Comparison of ENCODE assay signal across 8 cellular contexts in genomic region chr3:96813134-96813819, GRCh38. TPM values are rescaled to one million over a fixed set of nuclear protein-coding genes. Genes with fewer than 3 reads are reported as not detected.
DNase-seq lines count a peak whose midpoint lies in the region; ATAC-seq lines count a peak whose summit lies in the region.

No MANE protein-coding gene starts in this region.

- no peaks in the 10 kb centered on the region for H3K36me3 ChIP-seq in adipocyte (ENCODE audit: control insufficient read depth, insufficient read depth, low read length, severe bottlenecking)

- peaks cover 8% of the 10 kb centered on the region for H3K4me1 ChIP-seq in adipocyte (ENCODE audit: control insufficient read depth, insufficient read depth, low read length)

- ATAC-seq in GM19328 (IDR thresholded peaks at IDR 0.05; ENCODE audit: unreplicated experiment) (peak; percentile 97), HG03432 (IDR thresholded peaks at IDR 0.05; ENCODE audit: unreplicated experiment) (peak; percentile 99), left cardiac atrium (peak; percentile 89 to 95)

- H3K27me3 ChIP-seq in adipocyte (replicated peaks; ENCODE audit: control insufficient read depth, insufficient read depth, low read length): peaks cover 14% of the 10 kb centered on the region

- H3K4me3 ChIP-seq in adipocyte (ENCODE audit: low read length): peak overlapping the region; percentile 78

- DNase-seq in COR-L47 (lab: John Stamatoyannopoulos, UW) (peak; percentile 75), NCI-H526 treated with DMSO at 0.1 percent for 48 hours (lab: John Stamatoyannopoulos, UW) (peak; percentile 69), adipocyte (ENCODE audit: low read depth) (peak; percentile 89), left cardiac atrium (peak; percentile 66), posterior cingulate gyrus (peak; percentile 54 to 96 (median 74))
- DNase-seq in effector CD4-positive, alpha-beta T cell: no peak

- intact Hi-C loops in left cardiac atrium (cut with DNase I): no loop called here
- intact Hi-C loops in posterior cingulate gyrus (cut with DNase I): no loop called here

- H3K9ac ChIP-seq in adipocyte (ENCODE audit: low read length): peak overlapping the region; percentile 54

- H3K9me3 ChIP-seq in adipocyte (ENCODE audit: control insufficient read depth, low read length): no peaks in the 10 kb centered on the region

RNA-seq across cellular contexts. Expression of gene EPHA6, which starts 1.1 kb away (rescaled TPM):
- total RNA-seq in left cardiac atrium: 1 to 10 TPM in 1 of 2 donors, under 1 TPM in 1; 0.58 to 1.1 TPM
